ENCODE assay signal across 1 cellular context in the genomic region with DNA sequence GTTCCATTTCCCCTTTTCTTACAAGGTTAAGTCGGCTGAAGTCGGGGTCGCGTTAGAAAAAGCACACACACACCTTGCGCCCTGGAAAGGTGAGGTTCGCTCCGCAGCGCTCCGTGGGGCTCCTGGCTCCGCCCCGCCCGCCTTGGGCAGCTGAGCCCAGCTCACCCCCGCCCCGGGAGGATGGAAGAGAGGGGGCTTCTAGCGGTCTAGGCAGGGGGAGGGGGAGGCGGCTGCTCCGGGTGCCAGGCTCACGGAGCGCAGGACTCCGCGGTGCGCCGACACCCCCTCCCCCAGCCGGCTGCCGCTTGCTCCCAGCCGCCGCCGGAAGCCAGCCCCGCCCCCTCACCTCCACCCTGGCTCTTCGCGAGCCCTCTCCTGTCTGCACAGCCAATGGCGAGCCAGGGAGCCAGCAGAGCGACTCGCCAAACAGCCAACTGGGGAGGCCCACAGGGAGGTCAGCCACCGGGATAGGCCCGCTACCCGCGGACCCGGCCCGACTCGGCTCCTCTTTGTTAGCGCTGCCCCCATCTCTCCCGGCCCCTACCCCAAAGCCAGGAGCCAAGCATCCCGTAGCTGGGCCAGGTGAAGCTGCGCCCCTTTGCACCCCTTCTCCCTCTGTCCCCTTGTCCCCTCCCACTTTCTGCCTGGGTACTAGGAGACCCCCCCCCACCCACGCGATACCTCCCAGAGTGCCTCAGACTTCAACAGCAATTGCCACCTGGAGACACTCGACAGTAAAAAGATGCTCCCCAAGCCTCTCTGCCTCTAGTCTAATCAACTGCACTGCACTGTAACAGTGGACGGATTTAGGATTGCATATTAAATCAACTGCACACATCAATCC.
TF ChIP-seq lines count a peak whose summit lies in the region.

No MANE protein-coding gene starts in this region.

TF ChIP-seq in K562, 482 proteins besides CTCF, POLR2A, EP300 and RAD21 (continued from another document and continues in another):
- TF ChIP-seq, protein P1, sequence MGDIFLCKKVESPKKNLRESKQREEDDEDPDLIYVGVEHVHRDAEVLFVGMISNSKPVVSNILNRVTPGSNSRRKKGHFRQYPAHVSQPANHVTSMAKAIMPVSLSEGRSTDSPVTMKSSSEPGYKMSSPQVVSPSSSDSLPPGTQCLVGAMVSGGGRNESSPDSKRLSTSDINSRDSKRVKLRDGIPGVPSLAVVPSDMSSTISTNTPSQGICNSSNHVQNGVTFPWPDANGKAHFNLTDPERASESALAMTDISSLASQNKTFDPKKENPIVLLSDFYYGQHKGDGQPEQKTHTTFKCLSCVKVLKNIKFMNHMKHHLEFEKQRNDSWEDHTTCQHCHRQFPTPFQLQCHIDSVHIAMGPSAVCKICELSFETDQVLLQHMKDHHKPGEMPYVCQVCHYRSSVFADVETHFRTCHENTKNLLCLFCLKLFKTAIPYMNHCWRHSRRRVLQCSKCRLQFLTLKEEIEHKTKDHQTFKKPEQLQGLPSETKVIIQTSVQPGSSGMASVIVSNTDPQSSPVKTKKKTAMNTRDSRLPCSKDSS (IDR thresholded peaks at IDR 0.05; ENCODE audit: low read depth, partially characterized antibody) = no peak
- TF ChIP-seq KDM1A (IDR thresholded peaks at IDR 0.05) (peak in 1 of 2 experiments; percentile 70; a peak in 3 of 4 replicates), HMGN3 (IDR thresholded peaks at IDR 0.05; ENCODE audit: borderline replicate concordance, extremely low read depth, insufficient read length, low read depth, low read length) (peak; percentile 86), POLR2G (IDR thresholded peaks at IDR 0.05; ENCODE audit: low read depth, low read length) (peak; percentile 81), PCBP2 (IDR thresholded peaks at IDR 0.05; ENCODE audit: low read depth, low read length, poor library complexity, severe bottlenecking) (no peak), KAT8 (IDR thresholded peaks at IDR 0.05; ENCODE audit: low read depth) (no peak), NBN (IDR thresholded peaks at IDR 0.05; ENCODE audit: low read depth) (peak; percentile 34; the same call in 1 of the 2 replicates), ARID1B (IDR thresholded peaks at IDR 0.05) (no peak), TAF7 (tag; IDR thresholded peaks at IDR 0.05) (peak; percentile 16; the same call in 1 of the 2 replicates), NR3C1 (CRISPR knock-in tag; IDR thresholded peaks at IDR 0.05) (no peak), ZNF3 (CRISPR knock-in tag; IDR thresholded peaks at IDR 0.05) (no peak), CTBP1 (IDR thresholded peaks at IDR 0.05; ENCODE audit: borderline replicate concordance) (peak; percentile 83), MECOM (CRISPR knock-in tag; IDR thresholded peaks at IDR 0.05) (no peak), EZH2 (IDR thresholded peaks at IDR 0.05; ENCODE audit: borderline replicate concordance, low read depth, low read length) (no peak), ZNF175 (CRISPR knock-in tag; IDR thresholded peaks at IDR 0.05; ENCODE audit: low read depth) (no peak), POLR2AphosphoS2 (IDR thresholded peaks at IDR 0.05; ENCODE audit: low read length) (no peak), NCOA6 (IDR thresholded peaks at IDR 0.05) (no peak), POU5F1 (IDR thresholded peaks at IDR 0.05; ENCODE audit: borderline replicate concordance, low read depth, low read length, partially characterized antibody) (no peak)
- TF ChIP-seq, protein P2, sequence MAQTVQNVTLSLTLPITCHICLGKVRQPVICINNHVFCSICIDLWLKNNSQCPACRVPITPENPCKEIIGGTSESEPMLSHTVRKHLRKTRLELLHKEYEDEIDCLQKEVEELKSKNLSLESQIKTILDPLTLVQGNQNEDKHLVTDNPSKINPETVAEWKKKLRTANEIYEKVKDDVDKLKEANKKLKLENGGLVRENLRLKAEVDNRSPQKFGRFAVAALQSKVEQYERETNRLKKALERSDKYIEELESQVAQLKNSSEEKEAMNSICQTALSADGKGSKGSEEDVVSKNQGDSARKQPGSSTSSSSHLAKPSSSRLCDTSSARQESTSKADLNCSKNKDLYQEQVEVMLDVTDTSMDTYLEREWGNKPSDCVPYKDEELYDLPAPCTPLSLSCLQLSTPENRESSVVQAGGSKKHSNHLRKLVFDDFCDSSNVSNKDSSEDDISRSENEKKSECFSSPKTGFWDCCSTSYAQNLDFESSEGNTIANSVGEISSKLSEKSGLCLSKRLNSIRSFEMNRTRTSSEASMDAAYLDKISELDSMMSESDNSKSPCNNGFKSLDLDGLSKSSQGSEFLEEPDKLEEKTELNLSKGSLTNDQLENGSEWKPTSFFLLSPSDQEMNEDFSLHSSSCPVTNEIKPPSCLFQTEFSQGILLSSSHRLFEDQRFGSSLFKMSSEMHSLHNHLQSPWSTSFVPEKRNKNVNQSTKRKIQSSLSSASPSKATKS (CRISPR knock-in tag; IDR thresholded peaks at IDR 0.05) = no peak
- TF ChIP-seq, protein P3, sequence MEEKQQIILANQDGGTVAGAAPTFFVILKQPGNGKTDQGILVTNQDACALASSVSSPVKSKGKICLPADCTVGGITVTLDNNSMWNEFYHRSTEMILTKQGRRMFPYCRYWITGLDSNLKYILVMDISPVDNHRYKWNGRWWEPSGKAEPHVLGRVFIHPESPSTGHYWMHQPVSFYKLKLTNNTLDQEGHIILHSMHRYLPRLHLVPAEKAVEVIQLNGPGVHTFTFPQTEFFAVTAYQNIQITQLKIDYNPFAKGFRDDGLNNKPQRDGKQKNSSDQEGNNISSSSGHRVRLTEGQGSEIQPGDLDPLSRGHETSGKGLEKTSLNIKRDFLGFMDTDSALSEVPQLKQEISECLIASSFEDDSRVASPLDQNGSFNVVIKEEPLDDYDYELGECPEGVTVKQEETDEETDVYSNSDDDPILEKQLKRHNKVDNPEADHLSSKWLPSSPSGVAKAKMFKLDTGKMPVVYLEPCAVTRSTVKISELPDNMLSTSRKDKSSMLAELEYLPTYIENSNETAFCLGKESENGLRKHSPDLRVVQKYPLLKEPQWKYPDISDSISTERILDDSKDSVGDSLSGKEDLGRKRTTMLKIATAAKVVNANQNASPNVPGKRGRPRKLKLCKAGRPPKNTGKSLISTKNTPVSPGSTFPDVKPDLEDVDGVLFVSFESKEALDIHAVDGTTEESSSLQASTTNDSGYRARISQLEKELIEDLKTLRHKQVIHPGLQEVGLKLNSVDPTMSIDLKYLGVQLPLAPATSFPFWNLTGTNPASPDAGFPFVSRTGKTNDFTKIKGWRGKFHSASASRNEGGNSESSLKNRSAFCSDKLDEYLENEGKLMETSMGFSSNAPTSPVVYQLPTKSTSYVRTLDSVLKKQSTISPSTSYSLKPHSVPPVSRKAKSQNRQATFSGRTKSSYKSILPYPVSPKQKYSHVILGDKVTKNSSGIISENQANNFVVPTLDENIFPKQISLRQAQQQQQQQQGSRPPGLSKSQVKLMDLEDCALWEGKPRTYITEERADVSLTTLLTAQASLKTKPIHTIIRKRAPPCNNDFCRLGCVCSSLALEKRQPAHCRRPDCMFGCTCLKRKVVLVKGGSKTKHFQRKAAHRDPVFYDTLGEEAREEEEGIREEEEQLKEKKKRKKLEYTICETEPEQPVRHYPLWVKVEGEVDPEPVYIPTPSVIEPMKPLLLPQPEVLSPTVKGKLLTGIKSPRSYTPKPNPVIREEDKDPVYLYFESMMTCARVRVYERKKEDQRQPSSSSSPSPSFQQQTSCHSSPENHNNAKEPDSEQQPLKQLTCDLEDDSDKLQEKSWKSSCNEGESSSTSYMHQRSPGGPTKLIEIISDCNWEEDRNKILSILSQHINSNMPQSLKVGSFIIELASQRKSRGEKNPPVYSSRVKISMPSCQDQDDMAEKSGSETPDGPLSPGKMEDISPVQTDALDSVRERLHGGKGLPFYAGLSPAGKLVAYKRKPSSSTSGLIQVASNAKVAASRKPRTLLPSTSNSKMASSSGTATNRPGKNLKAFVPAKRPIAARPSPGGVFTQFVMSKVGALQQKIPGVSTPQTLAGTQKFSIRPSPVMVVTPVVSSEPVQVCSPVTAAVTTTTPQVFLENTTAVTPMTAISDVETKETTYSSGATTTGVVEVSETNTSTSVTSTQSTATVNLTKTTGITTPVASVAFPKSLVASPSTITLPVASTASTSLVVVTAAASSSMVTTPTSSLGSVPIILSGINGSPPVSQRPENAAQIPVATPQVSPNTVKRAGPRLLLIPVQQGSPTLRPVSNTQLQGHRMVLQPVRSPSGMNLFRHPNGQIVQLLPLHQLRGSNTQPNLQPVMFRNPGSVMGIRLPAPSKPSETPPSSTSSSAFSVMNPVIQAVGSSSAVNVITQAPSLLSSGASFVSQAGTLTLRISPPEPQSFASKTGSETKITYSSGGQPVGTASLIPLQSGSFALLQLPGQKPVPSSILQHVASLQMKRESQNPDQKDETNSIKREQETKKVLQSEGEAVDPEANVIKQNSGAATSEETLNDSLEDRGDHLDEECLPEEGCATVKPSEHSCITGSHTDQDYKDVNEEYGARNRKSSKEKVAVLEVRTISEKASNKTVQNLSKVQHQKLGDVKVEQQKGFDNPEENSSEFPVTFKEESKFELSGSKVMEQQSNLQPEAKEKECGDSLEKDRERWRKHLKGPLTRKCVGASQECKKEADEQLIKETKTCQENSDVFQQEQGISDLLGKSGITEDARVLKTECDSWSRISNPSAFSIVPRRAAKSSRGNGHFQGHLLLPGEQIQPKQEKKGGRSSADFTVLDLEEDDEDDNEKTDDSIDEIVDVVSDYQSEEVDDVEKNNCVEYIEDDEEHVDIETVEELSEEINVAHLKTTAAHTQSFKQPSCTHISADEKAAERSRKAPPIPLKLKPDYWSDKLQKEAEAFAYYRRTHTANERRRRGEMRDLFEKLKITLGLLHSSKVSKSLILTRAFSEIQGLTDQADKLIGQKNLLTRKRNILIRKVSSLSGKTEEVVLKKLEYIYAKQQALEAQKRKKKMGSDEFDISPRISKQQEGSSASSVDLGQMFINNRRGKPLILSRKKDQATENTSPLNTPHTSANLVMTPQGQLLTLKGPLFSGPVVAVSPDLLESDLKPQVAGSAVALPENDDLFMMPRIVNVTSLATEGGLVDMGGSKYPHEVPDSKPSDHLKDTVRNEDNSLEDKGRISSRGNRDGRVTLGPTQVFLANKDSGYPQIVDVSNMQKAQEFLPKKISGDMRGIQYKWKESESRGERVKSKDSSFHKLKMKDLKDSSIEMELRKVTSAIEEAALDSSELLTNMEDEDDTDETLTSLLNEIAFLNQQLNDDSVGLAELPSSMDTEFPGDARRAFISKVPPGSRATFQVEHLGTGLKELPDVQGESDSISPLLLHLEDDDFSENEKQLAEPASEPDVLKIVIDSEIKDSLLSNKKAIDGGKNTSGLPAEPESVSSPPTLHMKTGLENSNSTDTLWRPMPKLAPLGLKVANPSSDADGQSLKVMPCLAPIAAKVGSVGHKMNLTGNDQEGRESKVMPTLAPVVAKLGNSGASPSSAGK (IDR thresholded peaks at IDR 0.05) = 0 out of 2 replicates have a peak, but pooled peaks have one; percentile 12
- TF ChIP-seq, protein P4, sequence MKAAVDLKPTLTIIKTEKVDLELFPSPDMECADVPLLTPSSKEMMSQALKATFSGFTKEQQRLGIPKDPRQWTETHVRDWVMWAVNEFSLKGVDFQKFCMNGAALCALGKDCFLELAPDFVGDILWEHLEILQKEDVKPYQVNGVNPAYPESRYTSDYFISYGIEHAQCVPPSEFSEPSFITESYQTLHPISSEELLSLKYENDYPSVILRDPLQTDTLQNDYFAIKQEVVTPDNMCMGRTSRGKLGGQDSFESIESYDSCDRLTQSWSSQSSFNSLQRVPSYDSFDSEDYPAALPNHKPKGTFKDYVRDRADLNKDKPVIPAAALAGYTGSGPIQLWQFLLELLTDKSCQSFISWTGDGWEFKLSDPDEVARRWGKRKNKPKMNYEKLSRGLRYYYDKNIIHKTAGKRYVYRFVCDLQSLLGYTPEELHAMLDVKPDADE (conservative IDR thresholded peaks at IDR 0.05; ENCODE audit: control insufficient read depth, low read depth, low read length) = peak; percentile 53; the same call in 1 of the 2 replicates
- TF ChIP-seq, protein P5, sequence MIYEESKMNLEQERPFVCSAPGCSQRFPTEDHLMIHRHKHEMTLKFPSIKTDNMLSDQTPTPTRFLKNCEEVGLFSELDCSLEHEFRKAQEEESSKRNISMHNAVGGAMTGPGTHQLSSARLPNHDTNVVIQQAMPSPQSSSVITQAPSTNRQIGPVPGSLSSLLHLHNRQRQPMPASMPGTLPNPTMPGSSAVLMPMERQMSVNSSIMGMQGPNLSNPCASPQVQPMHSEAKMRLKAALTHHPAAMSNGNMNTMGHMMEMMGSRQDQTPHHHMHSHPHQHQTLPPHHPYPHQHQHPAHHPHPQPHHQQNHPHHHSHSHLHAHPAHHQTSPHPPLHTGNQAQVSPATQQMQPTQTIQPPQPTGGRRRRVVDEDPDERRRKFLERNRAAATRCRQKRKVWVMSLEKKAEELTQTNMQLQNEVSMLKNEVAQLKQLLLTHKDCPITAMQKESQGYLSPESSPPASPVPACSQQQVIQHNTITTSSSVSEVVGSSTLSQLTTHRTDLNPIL (CRISPR knock-in tag; IDR thresholded peaks at IDR 0.05) = no peak
- TF ChIP-seq, protein P6, sequence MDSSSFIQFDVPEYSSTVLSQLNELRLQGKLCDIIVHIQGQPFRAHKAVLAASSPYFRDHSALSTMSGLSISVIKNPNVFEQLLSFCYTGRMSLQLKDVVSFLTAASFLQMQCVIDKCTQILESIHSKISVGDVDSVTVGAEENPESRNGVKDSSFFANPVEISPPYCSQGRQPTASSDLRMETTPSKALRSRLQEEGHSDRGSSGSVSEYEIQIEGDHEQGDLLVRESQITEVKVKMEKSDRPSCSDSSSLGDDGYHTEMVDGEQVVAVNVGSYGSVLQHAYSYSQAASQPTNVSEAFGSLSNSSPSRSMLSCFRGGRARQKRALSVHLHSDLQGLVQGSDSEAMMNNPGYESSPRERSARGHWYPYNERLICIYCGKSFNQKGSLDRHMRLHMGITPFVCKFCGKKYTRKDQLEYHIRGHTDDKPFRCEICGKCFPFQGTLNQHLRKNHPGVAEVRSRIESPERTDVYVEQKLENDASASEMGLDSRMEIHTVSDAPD (CRISPR knock-in tag; IDR thresholded peaks at IDR 0.05) = no peak
- TF ChIP-seq, protein P7, sequence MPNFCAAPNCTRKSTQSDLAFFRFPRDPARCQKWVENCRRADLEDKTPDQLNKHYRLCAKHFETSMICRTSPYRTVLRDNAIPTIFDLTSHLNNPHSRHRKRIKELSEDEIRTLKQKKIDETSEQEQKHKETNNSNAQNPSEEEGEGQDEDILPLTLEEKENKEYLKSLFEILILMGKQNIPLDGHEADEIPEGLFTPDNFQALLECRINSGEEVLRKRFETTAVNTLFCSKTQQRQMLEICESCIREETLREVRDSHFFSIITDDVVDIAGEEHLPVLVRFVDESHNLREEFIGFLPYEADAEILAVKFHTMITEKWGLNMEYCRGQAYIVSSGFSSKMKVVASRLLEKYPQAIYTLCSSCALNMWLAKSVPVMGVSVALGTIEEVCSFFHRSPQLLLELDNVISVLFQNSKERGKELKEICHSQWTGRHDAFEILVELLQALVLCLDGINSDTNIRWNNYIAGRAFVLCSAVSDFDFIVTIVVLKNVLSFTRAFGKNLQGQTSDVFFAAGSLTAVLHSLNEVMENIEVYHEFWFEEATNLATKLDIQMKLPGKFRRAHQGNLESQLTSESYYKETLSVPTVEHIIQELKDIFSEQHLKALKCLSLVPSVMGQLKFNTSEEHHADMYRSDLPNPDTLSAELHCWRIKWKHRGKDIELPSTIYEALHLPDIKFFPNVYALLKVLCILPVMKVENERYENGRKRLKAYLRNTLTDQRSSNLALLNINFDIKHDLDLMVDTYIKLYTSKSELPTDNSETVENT (CRISPR knock-in tag; IDR thresholded peaks at IDR 0.05) = no peak
- TF ChIP-seq, protein P8, sequence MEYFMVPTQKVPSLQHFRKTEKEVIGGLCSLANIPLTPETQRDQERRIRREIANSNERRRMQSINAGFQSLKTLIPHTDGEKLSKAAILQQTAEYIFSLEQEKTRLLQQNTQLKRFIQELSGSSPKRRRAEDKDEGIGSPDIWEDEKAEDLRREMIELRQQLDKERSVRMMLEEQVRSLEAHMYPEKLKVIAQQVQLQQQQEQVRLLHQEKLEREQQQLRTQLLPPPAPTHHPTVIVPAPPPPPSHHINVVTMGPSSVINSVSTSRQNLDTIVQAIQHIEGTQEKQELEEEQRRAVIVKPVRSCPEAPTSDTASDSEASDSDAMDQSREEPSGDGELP (CRISPR knock-in tag; IDR thresholded peaks at IDR 0.05; ENCODE audit: borderline replicate concordance) = peak; percentile 61; the same call in 1 of the 2 replicates
